In the genomic region with DNA sequence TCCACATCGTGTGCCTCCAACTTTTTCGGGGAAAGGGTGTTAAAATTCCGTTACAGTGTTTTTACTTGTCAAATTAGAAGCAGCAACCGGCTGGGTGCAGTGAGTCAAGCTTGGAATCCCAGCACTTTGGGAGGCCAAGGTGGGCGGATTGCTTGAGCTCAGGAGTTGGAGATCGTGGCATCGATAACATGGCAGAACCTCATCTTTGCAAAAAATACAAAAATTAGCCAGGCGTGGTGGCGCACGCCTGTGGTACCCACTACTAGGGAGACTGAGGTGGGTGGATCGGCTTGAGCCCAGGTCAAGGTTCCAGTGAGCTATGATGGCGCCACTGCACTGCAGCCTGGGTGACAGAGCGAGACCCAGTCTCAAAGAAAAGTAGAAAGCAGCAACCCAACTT, we compare ENCODE assay signal across 1 cellular context.
A peak's percentile ranks its signal among the peaks of the same experiment; 100 is the strongest.
TF ChIP-seq lines count a peak whose summit lies in the region.

No MANE protein-coding gene starts in this region.

TF ChIP-seq in K562, 482 proteins besides CTCF, POLR2A, EP300 and RAD21:
- TF ChIP-seq ZNF143 (CRISPR knock-in tag; IDR thresholded peaks at IDR 0.05), result no peak
- no peak for TF ChIP-seq ARNT (IDR thresholded peaks at IDR 0.05)
- peak; percentile 22; the same call in 1 of the 2 replicates for TF ChIP-seq EGR1 (conservative IDR thresholded peaks at IDR 0.05)
- no peak for TF ChIP-seq PPARD (CRISPR knock-in tag; IDR thresholded peaks at IDR 0.05)
